In the genomic region with DNA sequence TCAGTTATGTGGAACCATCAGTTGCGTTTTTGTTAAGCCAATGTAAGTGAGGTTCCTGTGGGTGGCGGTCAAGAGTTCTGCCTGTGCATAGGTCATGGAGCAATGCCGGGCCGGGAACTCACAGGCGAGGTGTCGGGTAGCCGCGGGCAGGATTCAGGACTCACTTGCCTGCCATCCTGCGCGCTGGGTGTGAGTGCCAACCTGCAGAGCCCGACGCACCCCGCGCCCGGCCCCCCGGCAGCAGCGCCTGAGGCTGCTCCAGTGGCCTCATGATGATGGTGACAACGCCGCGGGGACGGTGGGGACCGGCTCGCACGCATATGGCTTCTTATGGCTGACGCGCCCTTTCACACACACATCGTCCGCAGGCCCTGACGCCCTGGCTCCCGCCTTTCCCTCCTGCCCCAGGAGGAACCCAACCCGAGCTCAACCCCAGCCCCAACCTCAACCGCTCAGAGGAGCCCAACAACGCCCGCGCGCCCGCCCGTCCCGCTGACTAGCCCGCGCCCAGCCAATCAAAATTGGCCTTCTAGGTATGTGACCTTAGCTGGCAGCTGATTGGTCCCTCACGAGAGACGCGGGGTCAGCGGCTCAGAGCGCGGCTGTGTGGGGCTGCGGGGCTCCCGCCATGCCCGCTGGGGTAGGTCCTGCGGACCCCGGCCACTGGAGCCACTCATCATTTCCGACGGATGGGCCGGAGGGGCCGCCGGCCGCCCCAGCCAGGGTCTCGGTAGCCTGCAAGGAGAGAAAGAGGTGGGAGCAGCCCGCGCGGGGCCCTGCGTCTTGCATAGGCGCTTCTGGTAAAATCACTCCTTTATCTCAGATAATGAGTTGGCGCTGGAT, we compare ENCODE assay signal across 1 cellular context.
A peak's percentile ranks its signal among the peaks of the same experiment; 100 is the strongest.
TF ChIP-seq lines count a peak whose summit lies in the region.

A gene with protein sequence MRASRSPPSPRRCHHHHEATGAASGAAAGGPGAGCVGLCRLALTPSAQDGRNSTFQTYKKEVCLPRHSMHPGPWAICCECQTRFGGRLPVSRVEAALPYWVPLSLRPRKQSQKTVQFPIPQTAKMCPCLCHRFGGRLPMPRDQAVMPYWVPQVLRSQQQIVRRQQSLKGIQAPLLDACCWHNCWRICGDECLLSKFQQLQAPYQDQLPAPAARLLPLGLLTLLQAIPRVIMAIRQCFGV (minus strand): TSS at position 470 of the 843 bp plus-strand sequence. CDS start 150 bp downstream, at position 320.

TF ChIP-seq in K562, 482 proteins besides CTCF, POLR2A, EP300 and RAD21 (continued from another document and continues in another):
- TF ChIP-seq, protein P1, sequence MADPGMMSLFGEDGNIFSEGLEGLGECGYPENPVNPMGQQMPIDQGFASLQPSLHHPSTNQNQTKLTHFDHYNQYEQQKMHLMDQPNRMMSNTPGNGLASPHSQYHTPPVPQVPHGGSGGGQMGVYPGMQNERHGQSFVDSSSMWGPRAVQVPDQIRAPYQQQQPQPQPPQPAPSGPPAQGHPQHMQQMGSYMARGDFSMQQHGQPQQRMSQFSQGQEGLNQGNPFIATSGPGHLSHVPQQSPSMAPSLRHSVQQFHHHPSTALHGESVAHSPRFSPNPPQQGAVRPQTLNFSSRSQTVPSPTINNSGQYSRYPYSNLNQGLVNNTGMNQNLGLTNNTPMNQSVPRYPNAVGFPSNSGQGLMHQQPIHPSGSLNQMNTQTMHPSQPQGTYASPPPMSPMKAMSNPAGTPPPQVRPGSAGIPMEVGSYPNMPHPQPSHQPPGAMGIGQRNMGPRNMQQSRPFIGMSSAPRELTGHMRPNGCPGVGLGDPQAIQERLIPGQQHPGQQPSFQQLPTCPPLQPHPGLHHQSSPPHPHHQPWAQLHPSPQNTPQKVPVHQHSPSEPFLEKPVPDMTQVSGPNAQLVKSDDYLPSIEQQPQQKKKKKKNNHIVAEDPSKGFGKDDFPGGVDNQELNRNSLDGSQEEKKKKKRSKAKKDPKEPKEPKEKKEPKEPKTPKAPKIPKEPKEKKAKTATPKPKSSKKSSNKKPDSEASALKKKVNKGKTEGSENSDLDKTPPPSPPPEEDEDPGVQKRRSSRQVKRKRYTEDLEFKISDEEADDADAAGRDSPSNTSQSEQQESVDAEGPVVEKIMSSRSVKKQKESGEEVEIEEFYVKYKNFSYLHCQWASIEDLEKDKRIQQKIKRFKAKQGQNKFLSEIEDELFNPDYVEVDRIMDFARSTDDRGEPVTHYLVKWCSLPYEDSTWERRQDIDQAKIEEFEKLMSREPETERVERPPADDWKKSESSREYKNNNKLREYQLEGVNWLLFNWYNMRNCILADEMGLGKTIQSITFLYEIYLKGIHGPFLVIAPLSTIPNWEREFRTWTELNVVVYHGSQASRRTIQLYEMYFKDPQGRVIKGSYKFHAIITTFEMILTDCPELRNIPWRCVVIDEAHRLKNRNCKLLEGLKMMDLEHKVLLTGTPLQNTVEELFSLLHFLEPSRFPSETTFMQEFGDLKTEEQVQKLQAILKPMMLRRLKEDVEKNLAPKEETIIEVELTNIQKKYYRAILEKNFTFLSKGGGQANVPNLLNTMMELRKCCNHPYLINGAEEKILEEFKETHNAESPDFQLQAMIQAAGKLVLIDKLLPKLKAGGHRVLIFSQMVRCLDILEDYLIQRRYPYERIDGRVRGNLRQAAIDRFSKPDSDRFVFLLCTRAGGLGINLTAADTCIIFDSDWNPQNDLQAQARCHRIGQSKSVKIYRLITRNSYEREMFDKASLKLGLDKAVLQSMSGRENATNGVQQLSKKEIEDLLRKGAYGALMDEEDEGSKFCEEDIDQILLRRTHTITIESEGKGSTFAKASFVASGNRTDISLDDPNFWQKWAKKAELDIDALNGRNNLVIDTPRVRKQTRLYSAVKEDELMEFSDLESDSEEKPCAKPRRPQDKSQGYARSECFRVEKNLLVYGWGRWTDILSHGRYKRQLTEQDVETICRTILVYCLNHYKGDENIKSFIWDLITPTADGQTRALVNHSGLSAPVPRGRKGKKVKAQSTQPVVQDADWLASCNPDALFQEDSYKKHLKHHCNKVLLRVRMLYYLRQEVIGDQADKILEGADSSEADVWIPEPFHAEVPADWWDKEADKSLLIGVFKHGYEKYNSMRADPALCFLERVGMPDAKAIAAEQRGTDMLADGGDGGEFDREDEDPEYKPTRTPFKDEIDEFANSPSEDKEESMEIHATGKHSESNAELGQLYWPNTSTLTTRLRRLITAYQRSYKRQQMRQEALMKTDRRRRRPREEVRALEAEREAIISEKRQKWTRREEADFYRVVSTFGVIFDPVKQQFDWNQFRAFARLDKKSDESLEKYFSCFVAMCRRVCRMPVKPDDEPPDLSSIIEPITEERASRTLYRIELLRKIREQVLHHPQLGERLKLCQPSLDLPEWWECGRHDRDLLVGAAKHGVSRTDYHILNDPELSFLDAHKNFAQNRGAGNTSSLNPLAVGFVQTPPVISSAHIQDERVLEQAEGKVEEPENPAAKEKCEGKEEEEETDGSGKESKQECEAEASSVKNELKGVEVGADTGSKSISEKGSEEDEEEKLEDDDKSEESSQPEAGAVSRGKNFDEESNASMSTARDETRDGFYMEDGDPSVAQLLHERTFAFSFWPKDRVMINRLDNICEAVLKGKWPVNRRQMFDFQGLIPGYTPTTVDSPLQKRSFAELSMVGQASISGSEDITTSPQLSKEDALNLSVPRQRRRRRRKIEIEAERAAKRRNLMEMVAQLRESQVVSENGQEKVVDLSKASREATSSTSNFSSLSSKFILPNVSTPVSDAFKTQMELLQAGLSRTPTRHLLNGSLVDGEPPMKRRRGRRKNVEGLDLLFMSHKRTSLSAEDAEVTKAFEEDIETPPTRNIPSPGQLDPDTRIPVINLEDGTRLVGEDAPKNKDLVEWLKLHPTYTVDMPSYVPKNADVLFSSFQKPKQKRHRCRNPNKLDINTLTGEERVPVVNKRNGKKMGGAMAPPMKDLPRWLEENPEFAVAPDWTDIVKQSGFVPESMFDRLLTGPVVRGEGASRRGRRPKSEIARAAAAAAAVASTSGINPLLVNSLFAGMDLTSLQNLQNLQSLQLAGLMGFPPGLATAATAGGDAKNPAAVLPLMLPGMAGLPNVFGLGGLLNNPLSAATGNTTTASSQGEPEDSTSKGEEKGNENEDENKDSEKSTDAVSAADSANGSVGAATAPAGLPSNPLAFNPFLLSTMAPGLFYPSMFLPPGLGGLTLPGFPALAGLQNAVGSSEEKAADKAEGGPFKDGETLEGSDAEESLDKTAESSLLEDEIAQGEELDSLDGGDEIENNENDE (IDR thresholded peaks at IDR 0.05; ENCODE audit: low read depth, low read length), result no peak
- TF ChIP-seq, protein P2, sequence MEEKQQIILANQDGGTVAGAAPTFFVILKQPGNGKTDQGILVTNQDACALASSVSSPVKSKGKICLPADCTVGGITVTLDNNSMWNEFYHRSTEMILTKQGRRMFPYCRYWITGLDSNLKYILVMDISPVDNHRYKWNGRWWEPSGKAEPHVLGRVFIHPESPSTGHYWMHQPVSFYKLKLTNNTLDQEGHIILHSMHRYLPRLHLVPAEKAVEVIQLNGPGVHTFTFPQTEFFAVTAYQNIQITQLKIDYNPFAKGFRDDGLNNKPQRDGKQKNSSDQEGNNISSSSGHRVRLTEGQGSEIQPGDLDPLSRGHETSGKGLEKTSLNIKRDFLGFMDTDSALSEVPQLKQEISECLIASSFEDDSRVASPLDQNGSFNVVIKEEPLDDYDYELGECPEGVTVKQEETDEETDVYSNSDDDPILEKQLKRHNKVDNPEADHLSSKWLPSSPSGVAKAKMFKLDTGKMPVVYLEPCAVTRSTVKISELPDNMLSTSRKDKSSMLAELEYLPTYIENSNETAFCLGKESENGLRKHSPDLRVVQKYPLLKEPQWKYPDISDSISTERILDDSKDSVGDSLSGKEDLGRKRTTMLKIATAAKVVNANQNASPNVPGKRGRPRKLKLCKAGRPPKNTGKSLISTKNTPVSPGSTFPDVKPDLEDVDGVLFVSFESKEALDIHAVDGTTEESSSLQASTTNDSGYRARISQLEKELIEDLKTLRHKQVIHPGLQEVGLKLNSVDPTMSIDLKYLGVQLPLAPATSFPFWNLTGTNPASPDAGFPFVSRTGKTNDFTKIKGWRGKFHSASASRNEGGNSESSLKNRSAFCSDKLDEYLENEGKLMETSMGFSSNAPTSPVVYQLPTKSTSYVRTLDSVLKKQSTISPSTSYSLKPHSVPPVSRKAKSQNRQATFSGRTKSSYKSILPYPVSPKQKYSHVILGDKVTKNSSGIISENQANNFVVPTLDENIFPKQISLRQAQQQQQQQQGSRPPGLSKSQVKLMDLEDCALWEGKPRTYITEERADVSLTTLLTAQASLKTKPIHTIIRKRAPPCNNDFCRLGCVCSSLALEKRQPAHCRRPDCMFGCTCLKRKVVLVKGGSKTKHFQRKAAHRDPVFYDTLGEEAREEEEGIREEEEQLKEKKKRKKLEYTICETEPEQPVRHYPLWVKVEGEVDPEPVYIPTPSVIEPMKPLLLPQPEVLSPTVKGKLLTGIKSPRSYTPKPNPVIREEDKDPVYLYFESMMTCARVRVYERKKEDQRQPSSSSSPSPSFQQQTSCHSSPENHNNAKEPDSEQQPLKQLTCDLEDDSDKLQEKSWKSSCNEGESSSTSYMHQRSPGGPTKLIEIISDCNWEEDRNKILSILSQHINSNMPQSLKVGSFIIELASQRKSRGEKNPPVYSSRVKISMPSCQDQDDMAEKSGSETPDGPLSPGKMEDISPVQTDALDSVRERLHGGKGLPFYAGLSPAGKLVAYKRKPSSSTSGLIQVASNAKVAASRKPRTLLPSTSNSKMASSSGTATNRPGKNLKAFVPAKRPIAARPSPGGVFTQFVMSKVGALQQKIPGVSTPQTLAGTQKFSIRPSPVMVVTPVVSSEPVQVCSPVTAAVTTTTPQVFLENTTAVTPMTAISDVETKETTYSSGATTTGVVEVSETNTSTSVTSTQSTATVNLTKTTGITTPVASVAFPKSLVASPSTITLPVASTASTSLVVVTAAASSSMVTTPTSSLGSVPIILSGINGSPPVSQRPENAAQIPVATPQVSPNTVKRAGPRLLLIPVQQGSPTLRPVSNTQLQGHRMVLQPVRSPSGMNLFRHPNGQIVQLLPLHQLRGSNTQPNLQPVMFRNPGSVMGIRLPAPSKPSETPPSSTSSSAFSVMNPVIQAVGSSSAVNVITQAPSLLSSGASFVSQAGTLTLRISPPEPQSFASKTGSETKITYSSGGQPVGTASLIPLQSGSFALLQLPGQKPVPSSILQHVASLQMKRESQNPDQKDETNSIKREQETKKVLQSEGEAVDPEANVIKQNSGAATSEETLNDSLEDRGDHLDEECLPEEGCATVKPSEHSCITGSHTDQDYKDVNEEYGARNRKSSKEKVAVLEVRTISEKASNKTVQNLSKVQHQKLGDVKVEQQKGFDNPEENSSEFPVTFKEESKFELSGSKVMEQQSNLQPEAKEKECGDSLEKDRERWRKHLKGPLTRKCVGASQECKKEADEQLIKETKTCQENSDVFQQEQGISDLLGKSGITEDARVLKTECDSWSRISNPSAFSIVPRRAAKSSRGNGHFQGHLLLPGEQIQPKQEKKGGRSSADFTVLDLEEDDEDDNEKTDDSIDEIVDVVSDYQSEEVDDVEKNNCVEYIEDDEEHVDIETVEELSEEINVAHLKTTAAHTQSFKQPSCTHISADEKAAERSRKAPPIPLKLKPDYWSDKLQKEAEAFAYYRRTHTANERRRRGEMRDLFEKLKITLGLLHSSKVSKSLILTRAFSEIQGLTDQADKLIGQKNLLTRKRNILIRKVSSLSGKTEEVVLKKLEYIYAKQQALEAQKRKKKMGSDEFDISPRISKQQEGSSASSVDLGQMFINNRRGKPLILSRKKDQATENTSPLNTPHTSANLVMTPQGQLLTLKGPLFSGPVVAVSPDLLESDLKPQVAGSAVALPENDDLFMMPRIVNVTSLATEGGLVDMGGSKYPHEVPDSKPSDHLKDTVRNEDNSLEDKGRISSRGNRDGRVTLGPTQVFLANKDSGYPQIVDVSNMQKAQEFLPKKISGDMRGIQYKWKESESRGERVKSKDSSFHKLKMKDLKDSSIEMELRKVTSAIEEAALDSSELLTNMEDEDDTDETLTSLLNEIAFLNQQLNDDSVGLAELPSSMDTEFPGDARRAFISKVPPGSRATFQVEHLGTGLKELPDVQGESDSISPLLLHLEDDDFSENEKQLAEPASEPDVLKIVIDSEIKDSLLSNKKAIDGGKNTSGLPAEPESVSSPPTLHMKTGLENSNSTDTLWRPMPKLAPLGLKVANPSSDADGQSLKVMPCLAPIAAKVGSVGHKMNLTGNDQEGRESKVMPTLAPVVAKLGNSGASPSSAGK (IDR thresholded peaks at IDR 0.05), result peak; percentile 73
- TF ChIP-seq GATAD2A (IDR thresholded peaks at IDR 0.05) (no peak), ZBED1 (IDR thresholded peaks at IDR 0.05) (no peak), CBX2 (IDR thresholded peaks at IDR 0.05; ENCODE audit: insufficient read depth, low read length, poor library complexity, severe bottlenecking) (no peak), JUN (IDR thresholded peaks at IDR 0.05; ENCODE audit: borderline replicate concordance, low read depth, low read length) (no peak), JUN (CRISPR knock-in tag; IDR thresholded peaks at IDR 0.05; ENCODE audit: borderline replicate concordance) (no peak), RFX7 (CRISPR knock-in tag; IDR thresholded peaks at IDR 0.05) (no peak), CBFA2T3 (IDR thresholded peaks at IDR 0.05) (no peak), ZNF431 (CRISPR knock-in tag; IDR thresholded peaks at IDR 0.05) (no peak), TAF1 (IDR thresholded peaks at IDR 0.05; ENCODE audit: control insufficient read depth, extremely low read depth, insufficient read depth, low read length, severe bottlenecking) (peak; percentile 87)
- TF ChIP-seq, protein P3, sequence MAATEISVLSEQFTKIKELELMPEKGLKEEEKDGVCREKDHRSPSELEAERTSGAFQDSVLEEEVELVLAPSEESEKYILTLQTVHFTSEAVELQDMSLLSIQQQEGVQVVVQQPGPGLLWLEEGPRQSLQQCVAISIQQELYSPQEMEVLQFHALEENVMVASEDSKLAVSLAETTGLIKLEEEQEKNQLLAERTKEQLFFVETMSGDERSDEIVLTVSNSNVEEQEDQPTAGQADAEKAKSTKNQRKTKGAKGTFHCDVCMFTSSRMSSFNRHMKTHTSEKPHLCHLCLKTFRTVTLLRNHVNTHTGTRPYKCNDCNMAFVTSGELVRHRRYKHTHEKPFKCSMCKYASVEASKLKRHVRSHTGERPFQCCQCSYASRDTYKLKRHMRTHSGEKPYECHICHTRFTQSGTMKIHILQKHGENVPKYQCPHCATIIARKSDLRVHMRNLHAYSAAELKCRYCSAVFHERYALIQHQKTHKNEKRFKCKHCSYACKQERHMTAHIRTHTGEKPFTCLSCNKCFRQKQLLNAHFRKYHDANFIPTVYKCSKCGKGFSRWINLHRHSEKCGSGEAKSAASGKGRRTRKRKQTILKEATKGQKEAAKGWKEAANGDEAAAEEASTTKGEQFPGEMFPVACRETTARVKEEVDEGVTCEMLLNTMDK (IDR thresholded peaks at IDR 0.05; ENCODE audit: borderline replicate concordance, insufficient read depth, low read depth, low read length, poor library complexity, severe bottlenecking), result no peak
- TF ChIP-seq, protein P4, sequence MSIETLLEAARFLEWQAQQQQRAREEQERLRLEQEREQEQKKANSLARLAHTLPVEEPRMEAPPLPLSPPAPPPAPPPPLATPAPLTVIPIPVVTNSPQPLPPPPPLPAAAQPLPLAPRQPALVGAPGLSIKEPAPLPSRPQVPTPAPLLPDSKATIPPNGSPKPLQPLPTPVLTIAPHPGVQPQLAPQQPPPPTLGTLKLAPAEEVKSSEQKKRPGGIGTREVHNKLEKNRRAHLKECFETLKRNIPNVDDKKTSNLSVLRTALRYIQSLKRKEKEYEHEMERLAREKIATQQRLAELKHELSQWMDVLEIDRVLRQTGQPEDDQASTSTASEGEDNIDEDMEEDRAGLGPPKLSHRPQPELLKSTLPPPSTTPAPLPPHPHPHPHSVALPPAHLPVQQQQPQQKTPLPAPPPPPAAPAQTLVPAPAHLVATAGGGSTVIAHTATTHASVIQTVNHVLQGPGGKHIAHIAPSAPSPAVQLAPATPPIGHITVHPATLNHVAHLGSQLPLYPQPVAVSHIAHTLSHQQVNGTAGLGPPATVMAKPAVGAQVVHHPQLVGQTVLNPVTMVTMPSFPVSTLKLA (conservative IDR thresholded peaks at IDR 0.05), result peak; percentile 48 to 78
